1 cellular context compared by ENCODE assay signal in the genomic region with DNA sequence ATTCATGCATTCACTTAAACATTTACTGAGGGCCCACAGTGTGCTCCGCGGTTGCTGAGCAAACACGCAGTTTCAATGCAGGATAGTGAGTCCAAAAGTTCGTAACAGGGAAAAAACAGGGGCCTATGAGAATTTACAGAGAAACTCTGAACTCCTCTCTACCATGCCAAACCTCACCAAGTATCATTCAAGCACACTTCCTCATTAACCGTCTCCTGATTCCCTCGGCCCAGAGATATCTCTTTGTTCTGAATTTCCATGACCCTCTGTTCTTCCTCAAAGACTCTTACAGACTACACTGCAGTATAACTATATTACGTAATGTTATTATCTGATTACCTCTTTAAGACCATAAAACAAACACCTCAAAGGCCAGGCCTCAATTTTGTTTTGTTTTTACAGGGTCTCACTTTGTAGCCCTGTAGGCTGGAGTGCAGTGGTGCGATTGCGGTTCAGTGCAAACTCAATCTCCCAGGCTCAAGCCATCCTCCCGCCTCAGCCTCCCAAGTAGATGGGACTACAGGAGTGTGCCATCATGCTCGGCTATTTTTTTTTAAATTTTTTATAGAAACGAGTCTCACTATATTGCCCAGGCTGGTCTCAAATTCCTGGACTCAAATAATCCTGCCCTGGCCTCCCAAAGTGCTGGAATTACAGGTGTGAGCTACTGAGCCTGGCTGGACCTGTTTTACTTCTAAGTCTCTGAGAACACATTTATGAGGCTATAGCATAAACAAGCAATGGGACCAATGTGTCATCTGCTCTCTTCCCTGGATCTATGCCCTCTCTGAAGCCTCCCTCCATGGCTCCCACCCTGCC.
TF ChIP-seq lines count a peak whose summit lies in the region.

No MANE protein-coding gene starts in this region.

TF ChIP-seq in HepG2, 621 proteins besides CTCF, POLR2A, EP300 and RAD21 (continued from another document and continues in another):
- TF ChIP-seq, protein P1, sequence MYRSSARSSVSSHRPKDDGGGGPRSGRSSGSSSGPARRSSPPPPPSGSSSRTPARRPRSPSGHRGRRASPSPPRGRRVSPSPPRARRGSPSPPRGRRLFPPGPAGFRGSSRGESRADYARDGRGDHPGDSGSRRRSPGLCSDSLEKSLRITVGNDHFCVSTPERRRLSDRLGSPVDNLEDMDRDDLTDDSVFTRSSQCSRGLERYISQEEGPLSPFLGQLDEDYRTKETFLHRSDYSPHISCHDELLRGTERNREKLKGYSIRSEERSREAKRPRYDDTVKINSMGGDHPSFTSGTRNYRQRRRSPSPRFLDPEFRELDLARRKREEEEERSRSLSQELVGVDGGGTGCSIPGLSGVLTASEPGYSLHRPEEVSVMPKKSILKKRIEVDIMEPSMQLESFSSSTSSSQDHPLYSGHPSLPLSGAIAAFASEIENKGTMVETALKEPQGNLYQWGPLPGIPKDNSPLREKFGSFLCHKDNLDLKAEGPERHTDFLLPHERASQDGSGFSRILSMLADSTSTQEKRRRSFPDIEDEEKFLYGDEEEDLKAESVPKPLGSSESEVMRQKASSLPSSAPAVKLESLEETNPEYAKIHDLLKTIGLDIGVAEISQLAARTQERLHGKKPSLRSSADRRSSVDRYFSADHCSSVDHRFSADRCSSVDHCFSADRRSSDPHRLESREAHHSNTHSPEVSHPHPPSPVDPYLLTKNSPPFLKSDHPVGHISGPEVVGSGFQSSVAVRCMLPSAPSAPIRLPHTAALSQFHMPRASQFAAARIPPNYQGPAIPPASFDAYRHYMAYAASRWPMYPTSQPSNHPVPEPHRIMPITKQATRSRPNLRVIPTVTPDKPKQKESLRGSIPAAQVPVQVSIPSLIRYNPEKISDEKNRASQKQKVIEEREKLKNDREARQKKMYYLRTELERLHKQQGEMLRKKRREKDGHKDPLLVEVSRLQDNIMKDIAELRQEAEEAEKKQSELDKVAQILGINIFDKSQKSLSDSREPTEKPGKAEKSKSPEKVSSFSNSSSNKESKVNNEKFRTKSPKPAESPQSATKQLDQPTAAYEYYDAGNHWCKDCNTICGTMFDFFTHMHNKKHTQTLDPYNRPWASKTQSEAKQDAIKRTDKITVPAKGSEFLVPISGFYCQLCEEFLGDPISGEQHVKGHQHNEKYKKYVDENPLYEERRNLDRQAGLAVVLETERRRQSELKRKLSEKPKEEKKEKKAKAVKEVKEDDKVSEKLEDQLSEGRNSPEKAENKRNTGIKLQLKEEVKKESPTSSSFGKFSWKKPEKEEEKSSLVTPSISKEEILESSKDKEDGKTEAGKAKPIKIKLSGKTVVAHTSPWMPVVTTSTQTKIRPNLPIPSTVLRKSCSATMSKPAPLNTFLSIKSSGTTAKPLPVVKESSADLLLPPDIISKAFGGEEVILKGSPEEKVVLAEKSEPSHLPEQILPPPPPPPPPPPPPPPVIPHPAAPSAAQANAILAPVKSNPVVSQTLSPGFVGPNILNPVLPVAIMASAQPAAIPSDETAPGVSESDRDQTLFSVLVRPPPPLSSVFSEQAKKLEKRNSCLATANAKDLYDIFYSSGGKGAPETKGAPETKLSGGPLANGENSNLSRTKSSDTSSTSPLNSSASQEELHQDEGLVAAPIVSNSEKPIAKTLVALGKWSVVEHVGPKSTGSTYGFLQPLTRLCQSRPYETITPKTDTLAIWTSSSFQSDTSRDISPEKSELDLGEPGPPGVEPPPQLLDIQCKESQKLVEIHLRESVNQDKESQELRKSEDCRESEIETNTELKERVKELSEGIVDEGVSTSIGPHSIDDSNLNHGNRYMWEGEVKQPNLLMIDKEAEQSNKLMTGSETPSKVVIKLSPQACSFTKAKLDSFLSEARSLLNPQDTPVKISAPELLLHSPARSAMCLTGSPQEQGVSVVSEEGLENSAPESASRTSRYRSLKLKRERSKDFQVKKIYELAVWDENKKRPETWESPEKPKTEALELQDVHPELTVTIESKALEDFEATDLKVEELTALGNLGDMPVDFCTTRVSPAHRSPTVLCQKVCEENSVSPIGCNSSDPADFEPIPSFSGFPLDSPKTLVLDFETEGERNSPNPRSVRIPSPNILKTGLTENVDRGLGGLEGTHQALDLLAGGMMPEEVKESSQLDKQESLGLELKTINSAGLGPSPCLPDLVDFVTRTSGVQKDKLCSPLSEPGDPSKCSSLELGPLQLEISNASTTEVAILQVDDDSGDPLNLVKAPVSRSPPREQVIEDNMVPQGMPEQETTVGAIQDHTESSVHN (CRISPR knock-in tag; IDR thresholded peaks at IDR 0.05) = no peak
- TF ChIP-seq ZEB1 (IDR thresholded peaks at IDR 0.05; ENCODE audit: insufficient replicate concordance, low read depth) (peak; percentile 0), NFATC3 (CRISPR knock-in tag; IDR thresholded peaks at IDR 0.05) (no peak), DMTF1 (CRISPR knock-in tag; IDR thresholded peaks at IDR 0.05) (no peak), CREB1 (IDR thresholded peaks at IDR 0.05) (no peak), CREB1 (CRISPR knock-in tag; IDR thresholded peaks at IDR 0.05) (peak; percentile 58; the same call in 1 of the 2 replicates), ZNF180 (CRISPR knock-in tag; IDR thresholded peaks at IDR 0.05; ENCODE audit: borderline replicate concordance, low read depth) (no peak), ASH2L (IDR thresholded peaks at IDR 0.05; ENCODE audit: insufficient read length, low read depth, low read length) (peak; percentile 85), ZNF12 (CRISPR knock-in tag; IDR thresholded peaks at IDR 0.05) (no peak), CBX1 (IDR thresholded peaks at IDR 0.05; ENCODE audit: low read depth) (no peak), SMAD3 (CRISPR knock-in tag; IDR thresholded peaks at IDR 0.05) (0 out of 2 replicates have a peak, but pooled peaks have one; percentile 39), ATF7 (IDR thresholded peaks at IDR 0.05) (peak; percentile 77), ATF7 (CRISPR knock-in tag; IDR thresholded peaks at IDR 0.05) (no peak), MED1 (CRISPR knock-in tag; IDR thresholded peaks at IDR 0.05) (0 out of 2 replicates have a peak, but pooled peaks have one; percentile 19), MYC (CRISPR knock-in tag; IDR thresholded peaks at IDR 0.05; ENCODE audit: borderline replicate concordance) (peak; percentile 26; the same call in 1 of the 2 replicates), CEBPZ (IDR thresholded peaks at IDR 0.05; ENCODE audit: low read length) (no peak), ZNF350 (CRISPR knock-in tag; IDR thresholded peaks at IDR 0.05; ENCODE audit: borderline replicate concordance, low read depth) (no peak), KLF12 (CRISPR knock-in tag; IDR thresholded peaks at IDR 0.05; ENCODE audit: borderline replicate concordance) (0 out of 2 replicates have a peak, but pooled peaks have one; percentile 3), FOXO1 (CRISPR knock-in tag; IDR thresholded peaks at IDR 0.05) (no peak), REXO4 (CRISPR knock-in tag; IDR thresholded peaks at IDR 0.05; ENCODE audit: borderline replicate concordance) (no peak), MIXL1 (CRISPR knock-in tag; IDR thresholded peaks at IDR 0.05) (0 out of 2 replicates have a peak, but pooled peaks have one; percentile 37), FOXC1 (CRISPR knock-in tag; IDR thresholded peaks at IDR 0.05; ENCODE audit: borderline replicate concordance) (no peak), KDM5A (IDR thresholded peaks at IDR 0.05; ENCODE audit: borderline replicate concordance, low read length) (no peak), MXD4 (CRISPR knock-in tag; IDR thresholded peaks at IDR 0.05) (no peak), RBFOX2 (IDR thresholded peaks at IDR 0.05; ENCODE audit: low read depth, low read length) (peak; percentile 60; the same call in 1 of the 2 replicates), ZNF670 (CRISPR knock-in tag; IDR thresholded peaks at IDR 0.05; ENCODE audit: borderline replicate concordance) (0 out of 2 replicates have a peak, but pooled peaks have one; percentile 21), TEF (CRISPR knock-in tag; IDR thresholded peaks at IDR 0.05) (peak; percentile 45; the same call in 1 of the 2 replicates)
- TF ChIP-seq, protein P2, sequence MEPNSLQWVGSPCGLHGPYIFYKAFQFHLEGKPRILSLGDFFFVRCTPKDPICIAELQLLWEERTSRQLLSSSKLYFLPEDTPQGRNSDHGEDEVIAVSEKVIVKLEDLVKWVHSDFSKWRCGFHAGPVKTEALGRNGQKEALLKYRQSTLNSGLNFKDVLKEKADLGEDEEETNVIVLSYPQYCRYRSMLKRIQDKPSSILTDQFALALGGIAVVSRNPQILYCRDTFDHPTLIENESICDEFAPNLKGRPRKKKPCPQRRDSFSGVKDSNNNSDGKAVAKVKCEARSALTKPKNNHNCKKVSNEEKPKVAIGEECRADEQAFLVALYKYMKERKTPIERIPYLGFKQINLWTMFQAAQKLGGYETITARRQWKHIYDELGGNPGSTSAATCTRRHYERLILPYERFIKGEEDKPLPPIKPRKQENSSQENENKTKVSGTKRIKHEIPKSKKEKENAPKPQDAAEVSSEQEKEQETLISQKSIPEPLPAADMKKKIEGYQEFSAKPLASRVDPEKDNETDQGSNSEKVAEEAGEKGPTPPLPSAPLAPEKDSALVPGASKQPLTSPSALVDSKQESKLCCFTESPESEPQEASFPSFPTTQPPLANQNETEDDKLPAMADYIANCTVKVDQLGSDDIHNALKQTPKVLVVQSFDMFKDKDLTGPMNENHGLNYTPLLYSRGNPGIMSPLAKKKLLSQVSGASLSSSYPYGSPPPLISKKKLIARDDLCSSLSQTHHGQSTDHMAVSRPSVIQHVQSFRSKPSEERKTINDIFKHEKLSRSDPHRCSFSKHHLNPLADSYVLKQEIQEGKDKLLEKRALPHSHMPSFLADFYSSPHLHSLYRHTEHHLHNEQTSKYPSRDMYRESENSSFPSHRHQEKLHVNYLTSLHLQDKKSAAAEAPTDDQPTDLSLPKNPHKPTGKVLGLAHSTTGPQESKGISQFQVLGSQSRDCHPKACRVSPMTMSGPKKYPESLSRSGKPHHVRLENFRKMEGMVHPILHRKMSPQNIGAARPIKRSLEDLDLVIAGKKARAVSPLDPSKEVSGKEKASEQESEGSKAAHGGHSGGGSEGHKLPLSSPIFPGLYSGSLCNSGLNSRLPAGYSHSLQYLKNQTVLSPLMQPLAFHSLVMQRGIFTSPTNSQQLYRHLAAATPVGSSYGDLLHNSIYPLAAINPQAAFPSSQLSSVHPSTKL (CRISPR knock-in tag; IDR thresholded peaks at IDR 0.05) = no peak; the same call in 1 of the 2 replicates
- TF ChIP-seq, protein P3, sequence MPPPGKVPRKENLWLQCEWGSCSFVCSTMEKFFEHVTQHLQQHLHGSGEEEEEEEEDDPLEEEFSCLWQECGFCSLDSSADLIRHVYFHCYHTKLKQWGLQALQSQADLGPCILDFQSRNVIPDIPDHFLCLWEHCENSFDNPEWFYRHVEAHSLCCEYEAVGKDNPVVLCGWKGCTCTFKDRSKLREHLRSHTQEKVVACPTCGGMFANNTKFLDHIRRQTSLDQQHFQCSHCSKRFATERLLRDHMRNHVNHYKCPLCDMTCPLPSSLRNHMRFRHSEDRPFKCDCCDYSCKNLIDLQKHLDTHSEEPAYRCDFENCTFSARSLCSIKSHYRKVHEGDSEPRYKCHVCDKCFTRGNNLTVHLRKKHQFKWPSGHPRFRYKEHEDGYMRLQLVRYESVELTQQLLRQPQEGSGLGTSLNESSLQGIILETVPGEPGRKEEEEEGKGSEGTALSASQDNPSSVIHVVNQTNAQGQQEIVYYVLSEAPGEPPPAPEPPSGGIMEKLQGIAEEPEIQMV (CRISPR knock-in tag; IDR thresholded peaks at IDR 0.05; ENCODE audit: low read depth) = no peak
- TF ChIP-seq, protein P4, sequence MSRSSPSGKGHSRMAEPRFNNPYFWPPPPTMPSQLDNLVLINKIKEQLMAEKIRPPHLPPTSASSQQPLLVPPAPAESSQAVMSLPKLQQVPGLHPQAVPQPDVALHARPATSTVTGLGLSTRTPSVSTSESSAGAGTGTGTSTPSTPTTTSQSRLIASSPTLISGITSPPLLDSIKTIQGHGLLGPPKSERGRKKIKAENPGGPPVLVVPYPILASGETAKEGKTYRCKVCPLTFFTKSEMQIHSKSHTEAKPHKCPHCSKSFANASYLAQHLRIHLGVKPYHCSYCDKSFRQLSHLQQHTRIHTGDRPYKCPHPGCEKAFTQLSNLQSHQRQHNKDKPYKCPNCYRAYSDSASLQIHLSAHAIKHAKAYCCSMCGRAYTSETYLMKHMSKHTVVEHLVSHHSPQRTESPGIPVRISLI (CRISPR knock-in tag; IDR thresholded peaks at IDR 0.05; ENCODE audit: borderline replicate concordance) = 0 out of 2 replicates have a peak, but pooled peaks have one; percentile 36
